Comparison of ENCODE assay signal across 15 cellular contexts in genomic region chr7:149161241-149161848, GRCh38. TPM values are rescaled to one million over a fixed set of nuclear protein-coding genes. Genes with fewer than 3 reads are reported as not detected.
A peak's percentile ranks its signal among the peaks of the same experiment; 100 is the strongest.
DNase-seq lines count a peak whose midpoint lies in the region; ATAC-seq, FAIRE-seq and TF ChIP-seq lines count a peak whose summit lies in the region.
"Had no signal": no experiment of that assay in that cellular context is flagged by ENCODE, and none has a peak within 500 bp of the region (broad histone marks: within the 10 kb centered on the region; RNA-seq: fewer than 3 reads in every experiment).

No MANE protein-coding gene starts in this region.

- H3K4me3 ChIP-seq in Panc1 (ENCODE audit: low read depth in 2 of 2, low read length in 2 of 2) (no peak overlapping the region), endothelial cell of umbilical vein (replicated peaks in 1 of 3; ENCODE audit: insufficient read depth in 1 of 3, low read depth in 1 of 3, low read length in 3 of 3) (no peak overlapping the region)
- H3K4me3 ChIP-seq: dorsolateral prefrontal cortex, hepatocyte, mucosa of descending colon had no signal

- no peaks in the 10 kb centered on the region for H3K9me3 Mint-ChIP-seq in activated naive CD4-positive, alpha-beta T cell treated with anti-CD3 and anti-CD28 coated beads for 36 hours

- no peaks in the 10 kb centered on the region for H3K27me3 Mint-ChIP-seq in activated naive CD4-positive, alpha-beta T cell treated with anti-CD3 and anti-CD28 coated beads for 36 hours (ENCODE audit: low read depth)

- peak; percentile 31 for DNase-seq in activated naive CD4-positive, alpha-beta T cell treated with anti-CD3 and anti-CD28 coated beads for 36 hours
- DNase-seq in activated naive CD4-positive, alpha-beta T cell treated with Interleukin-2 at 50 U/mL for 16 hours = no peak
- DNase-seq in Panc1 (ENCODE audit: low read depth, low spot score) = no peak
- DNase-seq in endothelial cell of umbilical vein (ENCODE audit: low read depth, low spot score) = peak; percentile 7
- peak; percentile 19 for DNase-seq in renal cortical epithelial cell (ENCODE audit: low read depth)
- DNase-seq in NCI-H1436 treated with DMSO at 0.1 percent for 48 hours (lab: John Stamatoyannopoulos, UW) = no peak
- no peak for DNase-seq in NCI-H446 (lab: John Stamatoyannopoulos, UW)
- DNase-seq: dorsolateral prefrontal cortex, mucosa of descending colon, NCI-H2081, right cardiac atrium, upper lobe of left lung had no signal

- CTCF ChIA-PET in activated naive CD4-positive, alpha-beta T cell treated with anti-CD3 and anti-CD28 coated beads for 36 hours (lab: Charles Lee) = interaction anchor here (0.9 to 1.4 kb wide), 2 partner anchors 35 to 80 kb away, joined by 3 read pairs; no protein-coding TSS in a partner anchor
- CTCF ChIA-PET in Panc1 (lab: Charles Lee) = no interaction called here
- CTCF ChIA-PET in endothelial cell of umbilical vein (lab: Charles Lee) = interaction anchor here (1.3 kb wide), 1 partner anchor 35 kb away, joined by 4 read pairs; the partner anchor contains the start of gene ZNF425

- no peak; the same call in 1 of the 2 replicates for ATAC-seq in Panc1
- no peak for ATAC-seq in GM19035 (IDR thresholded peaks at IDR 0.05; ENCODE audit: unreplicated experiment)
- ATAC-seq: mucosa of descending colon, right cardiac atrium had no signal

- no peaks in the 10 kb centered on the region for H3K9me3 ChIP-seq in Panc1 (ENCODE audit: control insufficient read depth, insufficient read depth, low read depth, low read length)
- no peaks in the 10 kb centered on the region for H3K9me3 ChIP-seq in endothelial cell of umbilical vein (replicated peaks; ENCODE audit: control insufficient read depth, insufficient read depth, low read length)
- H3K9me3 ChIP-seq: mucosa of descending colon, upper lobe of left lung had no signal

- peaks cover 30% of the 10 kb centered on the region for H3K4me1 Mint-ChIP-seq in activated naive CD4-positive, alpha-beta T cell treated with anti-CD3 and anti-CD28 coated beads for 36 hours (ENCODE audit: low read depth)

- H3K27me3 ChIP-seq in Panc1 (ENCODE audit: control insufficient read depth, insufficient read depth, low read length) (no peaks in the 10 kb centered on the region), endothelial cell of umbilical vein (ENCODE audit: control insufficient read depth in 2 of 2, insufficient read depth in 2 of 2, low read length in 2 of 2) (no peaks in the 10 kb centered on the region)
- H3K27me3 ChIP-seq: dorsolateral prefrontal cortex, hepatocyte, upper lobe of left lung had no signal

- H3K36me3 Mint-ChIP-seq in activated naive CD4-positive, alpha-beta T cell treated with anti-CD3 and anti-CD28 coated beads for 36 hours (ENCODE audit: low read depth) = peaks cover 20% of the 10 kb centered on the region

- H3K4me2 ChIP-seq in endothelial cell of umbilical vein (ENCODE audit: insufficient read depth, low read length) = no peak overlapping the region
- H3K4me2 ChIP-seq: hepatocyte had no signal

- H3K36me3 ChIP-seq in Panc1 (ENCODE audit: control insufficient read depth, insufficient read depth, low read length) (peaks cover 9% of the 10 kb centered on the region; the same call in 1 of the 2 replicates), endothelial cell of umbilical vein (ENCODE audit: control insufficient read depth in 2 of 2, extremely low read depth in 1 of 2, insufficient read depth in 2 of 2, low read length in 2 of 2) (peaks cover 3 to 6% of the 10 kb centered on the region in 2 experiments)

- POLR2A ChIA-PET in Panc1 (lab: Charles Lee) = no interaction called here
- POLR2A ChIA-PET in endothelial cell of umbilical vein (lab: Charles Lee) = interaction anchor here (0.6 kb wide), 1 partner anchor 100 kb away, joined by 4 read pairs; no protein-coding TSS in a partner anchor

- peak; percentile 57 for FAIRE-seq in endothelial cell of umbilical vein (lab: Jason Lieb, UNC)
- FAIRE-seq: TTC549 had no signal

- intact Hi-C loops in activated naive CD4-positive, alpha-beta T cell treated with anti-CD3 and anti-CD28 coated beads for 36 hours (cut with micrococcal nuclease) = no loop called here
- intact Hi-C loops in Panc1 (cut with micrococcal nuclease; ENCODE audit: unreplicated experiment) = no loop called here
- intact Hi-C loops in endothelial cell of umbilical vein (cut with micrococcal nuclease) = no loop called here

- H3K27ac Mint-ChIP-seq in activated naive CD4-positive, alpha-beta T cell treated with anti-CD3 and anti-CD28 coated beads for 36 hours = peak overlapping the region; percentile 78

- no peaks in the 10 kb centered on the region for H3K9me1 ChIP-seq in endothelial cell of umbilical vein (replicated peaks; ENCODE audit: control insufficient read depth, extremely low read depth, insufficient read depth, low read length)

- in situ Hi-C loops in Panc1 (cut with HindIII; ENCODE audit: low pct_unique_long_range_greater_than_20kb, low sequenced_read_pairs) = no loop called here

- no peak overlapping the region for H2AFZ ChIP-seq in endothelial cell of umbilical vein (ENCODE audit: low read depth, low read length)
- H2AFZ ChIP-seq: hepatocyte had no signal

- BruUV-seq in Panc1 (replicated peaks; lab: Mats Ljungman, UMichigan) (TSS peak; percentile 39), endothelial cell of umbilical vein (replicated peaks; lab: Mats Ljungman, UMichigan) (no TSS peak)

- dilution Hi-C loops in endothelial cell of umbilical vein (cut with MboI; ENCODE audit: extremely low pct_ligation_motif_present, low sequenced_read_pairs) = no loop called here

- peaks cover 6% of the 10 kb centered on the region for H3K79me2 ChIP-seq in endothelial cell of umbilical vein (ENCODE audit: control insufficient read depth, insufficient read depth, low read length)

- no peak overlapping the region for H3K9ac ChIP-seq in endothelial cell of umbilical vein (replicated peaks; ENCODE audit: extremely low read depth, insufficient read depth, low read length)

- H3K4me1 ChIP-seq in Panc1 (ENCODE audit: control insufficient read depth, insufficient read depth, low read length) (peaks cover 5% of the 10 kb centered on the region; the same call in 1 of the 2 replicates), endothelial cell of umbilical vein (ENCODE audit: control insufficient read depth, extremely low read depth, insufficient read depth, low read length) (peaks cover 8% of the 10 kb centered on the region)

- TF ChIP-seq CTCF in Panc1 (IDR thresholded peaks at IDR 0.05) (no peak), endothelial cell of umbilical vein (IDR thresholded peaks at IDR 0.05; ENCODE audit: extremely low read depth in 1 of 2, insufficient read depth in 1 of 2, low read depth in 1 of 2, low read length in 2 of 2) (no peak)

- H3K4me3 Mint-ChIP-seq in activated naive CD4-positive, alpha-beta T cell treated with anti-CD3 and anti-CD28 coated beads for 36 hours = no peak overlapping the region

- H3K27ac ChIP-seq in Panc1 (ENCODE audit: low read length) (no peak overlapping the region), endothelial cell of umbilical vein (ENCODE audit: insufficient read depth, low read depth, low read length) (no peak overlapping the region)
- H3K27ac ChIP-seq: dorsolateral prefrontal cortex, hepatocyte had no signal

- no peaks in the 10 kb centered on the region for H4K20me1 ChIP-seq in endothelial cell of umbilical vein (replicated peaks; ENCODE audit: control insufficient read depth, extremely low read depth, insufficient read depth, low read length)

- TF ChIP-seq POLR2A in endothelial cell of umbilical vein (IDR thresholded peaks at IDR 0.05; ENCODE audit: low read depth, low read length) = no peak

RNA-seq across cellular contexts. Expression of gene ZNF398, which starts 14.1 kb away (rescaled TPM):
- total RNA-seq in activated naive CD4-positive, alpha-beta T cell treated with anti-CD3 and anti-CD28 coated beads for 36 hours = 1 to 10 TPM; 4.3 to 5.0 TPM
- total RNA-seq in Panc1 (2021; ENCODE audit: unreplicated experiment) = 14.1 TPM
- 9.8 TPM for polyA plus RNA-seq in Panc1 (2012; ENCODE audit: insufficient read length)
- total RNA-seq in endothelial cell of umbilical vein = 8.6 and 10.6 TPM in 2 replicates
- 7.5 and 11.1 TPM in 2 replicates for polyA plus RNA-seq in endothelial cell of umbilical vein
- polyA plus RNA-seq in endothelial cell of umbilical vein (2011; cell fraction: cytosol; rRNA removed) = 3.7 and 4.5 TPM in 2 replicates
- 6.3 and 6.4 TPM in 2 replicates for polyA plus RNA-seq in endothelial cell of umbilical vein (2011; cell fraction: nucleus; rRNA removed)
- 4.2 and 5.1 TPM in 2 replicates for polyA plus RNA-seq in endothelial cell of umbilical vein (2012)
- 17.9 and 21.4 TPM in 2 replicates for polyA minus RNA-seq in endothelial cell of umbilical vein
- polyA minus RNA-seq in endothelial cell of umbilical vein (2011; cell fraction: cytosol; rRNA and poly(A)+ RNA removed) = 12.3 TPM
- polyA minus RNA-seq in endothelial cell of umbilical vein (2011; cell fraction: nucleus; rRNA and poly(A)+ RNA removed) = 11.1 and 12.1 TPM in 2 replicates
- total RNA-seq in renal cortical epithelial cell = 7.5 and 17.8 TPM in 2 replicates

RNA-seq across cellular contexts. Expression of gene ZNF282, which starts 34.0 kb away (rescaled TPM):
- total RNA-seq in activated naive CD4-positive, alpha-beta T cell treated with anti-CD3 and anti-CD28 coated beads for 36 hours = 10 to 100 TPM; 21.6 to 22.0 TPM
- 31.6 TPM for total RNA-seq in Panc1 (2021; ENCODE audit: unreplicated experiment)
- 27.7 TPM for polyA plus RNA-seq in Panc1 (2012; ENCODE audit: insufficient read length)
- total RNA-seq in endothelial cell of umbilical vein = 34.4 and 36.0 TPM in 2 replicates
- 20.0 and 33.2 TPM in 2 replicates for polyA plus RNA-seq in endothelial cell of umbilical vein
- polyA plus RNA-seq in endothelial cell of umbilical vein (2011; cell fraction: cytosol; rRNA removed) = 13.8 and 16.2 TPM in 2 replicates
- polyA plus RNA-seq in endothelial cell of umbilical vein (2011; cell fraction: nucleus; rRNA removed) = 21.3 and 51.7 TPM in 2 replicates
- 15.4 and 18.4 TPM in 2 replicates for polyA plus RNA-seq in endothelial cell of umbilical vein (2012)
- polyA minus RNA-seq in endothelial cell of umbilical vein = 19.4 and 24.3 TPM in 2 replicates
- polyA minus RNA-seq in endothelial cell of umbilical vein (2011; cell fraction: cytosol; rRNA and poly(A)+ RNA removed) = 23.5 TPM
- polyA minus RNA-seq in endothelial cell of umbilical vein (2011; cell fraction: nucleus; rRNA and poly(A)+ RNA removed) = 30.1 and 34.7 TPM in 2 replicates
- 20.0 and 30.8 TPM in 2 replicates for total RNA-seq in renal cortical epithelial cell

RNA-seq across cellular contexts. Expression of gene ZNF425, which starts 35.2 kb away (rescaled TPM):
- total RNA-seq in activated naive CD4-positive, alpha-beta T cell treated with anti-CD3 and anti-CD28 coated beads for 36 hours = under 1 TPM; 0.57 TPM
- total RNA-seq in Panc1 (2021; ENCODE audit: unreplicated experiment) (3.0 TPM), endothelial cell of umbilical vein (0.93 and 2.0 TPM in 2 replicates), renal cortical epithelial cell (3.6 and 9.2 TPM in 2 replicates)
- 4.7 TPM for polyA plus RNA-seq in Panc1 (2012; ENCODE audit: insufficient read length)
- 0.45 and 0.68 TPM in 2 replicates for polyA plus RNA-seq in endothelial cell of umbilical vein
- 0.53 and 0.75 TPM in 2 replicates for polyA plus RNA-seq in endothelial cell of umbilical vein (2011; cell fraction: cytosol; rRNA removed)
- 0.43 and 0.62 TPM in 2 replicates for polyA plus RNA-seq in endothelial cell of umbilical vein (2011; cell fraction: nucleus; rRNA removed)
- polyA plus RNA-seq in endothelial cell of umbilical vein (2012) = 1.1 TPM in 2 replicates
- polyA minus RNA-seq in endothelial cell of umbilical vein = 0.61 and 1.9 TPM in 2 replicates
- polyA minus RNA-seq in endothelial cell of umbilical vein (2011; cell fraction: cytosol; rRNA and poly(A)+ RNA removed) = 1.1 TPM
- polyA minus RNA-seq in endothelial cell of umbilical vein (2011; cell fraction: nucleus; rRNA and poly(A)+ RNA removed) = 0.24 and 0.43 TPM in 2 replicates

Comparison
In these comparisons a context has a peak if more than half of its experiments do, and no peak if none do; other contexts are left out.
1. DNase-seq: peak in activated naive CD4-positive, alpha-beta T cell treated with anti-CD3 and anti-CD28 coated beads for 36 hours (single experiment), endothelial cell of umbilical vein (single experiment) and renal cortical epithelial cell (single experiment); none in activated naive CD4-positive, alpha-beta T cell treated with Interleukin-2 at 50 U/mL for 16 hours (single experiment), Panc1 (single experiment), NCI-H1436 treated with DMSO at 0.1 percent for 48 hours (single experiment) and NCI-H446 (0 of 2).